14 cellular contexts compared by ENCODE assay signal in the genomic region with DNA sequence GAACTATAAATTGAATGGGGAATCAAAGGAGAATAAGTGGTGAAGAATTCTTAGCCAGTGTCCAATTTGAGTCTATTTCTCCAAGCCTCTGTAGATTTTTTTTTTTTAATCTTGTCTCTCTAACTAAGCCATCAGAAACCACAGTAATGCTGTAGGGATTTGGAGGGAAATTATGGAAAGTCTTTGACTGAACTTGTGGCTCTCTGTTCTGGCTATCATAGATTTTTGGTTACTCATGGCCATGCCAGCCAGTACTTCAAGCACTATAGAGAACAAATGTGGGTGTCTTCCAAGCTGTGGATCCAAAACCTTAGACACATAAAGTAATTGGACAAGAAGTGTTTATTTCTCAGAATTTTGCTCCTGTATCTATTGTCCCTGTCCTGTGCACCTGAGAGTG.
A peak's percentile ranks its signal among the peaks of the same experiment; 100 is the strongest.
DNase-seq lines count a peak whose midpoint lies in the region; ATAC-seq and TF ChIP-seq lines count a peak whose summit lies in the region.
"Had no signal": no experiment of that assay in that cellular context is flagged by ENCODE, and none has a peak within 500 bp of the region (broad histone marks: within the 10 kb centered on the region; RNA-seq: fewer than 3 reads in every experiment).

No MANE protein-coding gene starts in this region.

- POLR2A ChIA-PET in HEK293T (lab: Yijun Ruan, JAX): no interaction called here

- H3K36me3 ChIP-seq in MG63: no peaks in the 10 kb centered on the region
- H3K36me3 ChIP-seq: HAP-1 had no signal

- H3K9me3 ChIP-seq in MG63: no peaks in the 10 kb centered on the region
- H3K9me3 ChIP-seq: HAP-1 had no signal

- no peak overlapping the region for H3K4me3 ChIP-seq in MG63
- H3K4me3 ChIP-seq: HAP-1 had no signal

- H3K27me3 ChIP-seq in MG63: no peaks in the 10 kb centered on the region

- peak; percentile 11 for DNase-seq in EL
- DNase-seq in MG63: peak; percentile 3
- peak; percentile 47 for DNase-seq in fibroblast of peridontal ligament (ENCODE audit: extremely low read depth)
- DNase-seq in stromal cell of bone marrow (ENCODE audit: low read depth): peak; percentile 53
- DNase-seq in HEK293T (ENCODE audit: extremely low spot score): no peak
- no peak for DNase-seq in NOMO-1 treated with DMSO at 0.1 percent for 48 hours (lab: John Stamatoyannopoulos, UW; ENCODE audit: unreplicated experiment)
- DNase-seq: CD8-positive, alpha-beta T cell; COR-L47; DND-41; GF-D8; HFFc6 had no signal

- ATAC-seq in HG02885 (IDR thresholded peaks at IDR 0.05; ENCODE audit: poor library complexity, unreplicated experiment): no peak
- ATAC-seq: CD8-positive, alpha-beta T cell; HepG2 had no signal

- CTCF ChIA-PET in HEK293T (lab: Yijun Ruan, JAX): no interaction called here

TF ChIP-seq in HEK293T, 16 proteins besides CTCF, POLR2A, EP300 and RAD21:
- no peak for TF ChIP-seq ZNF384 (IDR thresholded peaks at IDR 0.05)
- no peak for TF ChIP-seq LEF1 (IDR thresholded peaks at IDR 0.05; ENCODE audit: borderline replicate concordance)
- TF ChIP-seq CTBP1 (IDR thresholded peaks at IDR 0.05; ENCODE audit: borderline replicate concordance): no peak
- no peak for TF ChIP-seq HDGF (IDR thresholded peaks at IDR 0.05; ENCODE audit: borderline replicate concordance)
- TF ChIP-seq, protein P1, sequence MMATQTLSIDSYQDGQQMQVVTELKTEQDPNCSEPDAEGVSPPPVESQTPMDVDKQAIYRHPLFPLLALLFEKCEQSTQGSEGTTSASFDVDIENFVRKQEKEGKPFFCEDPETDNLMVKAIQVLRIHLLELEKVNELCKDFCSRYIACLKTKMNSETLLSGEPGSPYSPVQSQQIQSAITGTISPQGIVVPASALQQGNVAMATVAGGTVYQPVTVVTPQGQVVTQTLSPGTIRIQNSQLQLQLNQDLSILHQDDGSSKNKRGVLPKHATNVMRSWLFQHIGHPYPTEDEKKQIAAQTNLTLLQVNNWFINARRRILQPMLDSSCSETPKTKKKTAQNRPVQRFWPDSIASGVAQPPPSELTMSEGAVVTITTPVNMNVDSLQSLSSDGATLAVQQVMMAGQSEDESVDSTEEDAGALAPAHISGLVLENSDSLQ (IDR thresholded peaks at IDR 0.05): no peak
- no peak for TF ChIP-seq L3MBTL2 (conservative IDR thresholded peaks at IDR 0.05)
- TF ChIP-seq NFRKB (IDR thresholded peaks at IDR 0.05): no peak
- TF ChIP-seq ELF4 (IDR thresholded peaks at IDR 0.05): no peak
- no peak for TF ChIP-seq TARDBP (IDR thresholded peaks at IDR 0.05)

Comparison
In these comparisons a context has a peak if more than half of its experiments do, and no peak if none do; other contexts are left out.
1. DNase-seq: peak in EL (single experiment), MG63 (single experiment), fibroblast of peridontal ligament (single experiment) and stromal cell of bone marrow (single experiment); none in HEK293T (single experiment) and NOMO-1 treated with DMSO at 0.1 percent for 48 hours (single experiment).